In the genomic region with DNA sequence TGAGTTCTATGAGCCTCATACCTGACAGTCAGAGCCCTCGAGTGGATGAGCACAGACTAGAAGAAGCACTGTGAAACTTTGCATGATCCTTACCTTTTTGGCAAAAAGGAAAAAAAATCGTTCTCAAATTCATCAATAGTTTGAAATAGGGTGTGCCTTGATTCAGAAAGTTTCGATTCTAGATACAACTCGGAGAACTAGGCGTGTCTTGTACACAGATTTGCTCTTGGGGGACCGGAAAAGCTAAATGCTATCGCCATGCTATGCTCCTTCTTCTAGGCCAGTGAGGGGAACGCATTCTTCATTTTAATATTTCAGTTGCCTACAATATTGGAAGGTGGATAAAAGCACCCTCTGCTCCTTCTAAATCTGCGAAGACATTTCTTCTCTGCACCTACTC, we compare ENCODE assay signal across 19 cellular contexts. TPM values are rescaled to one million over a fixed set of nuclear protein-coding genes. Genes with fewer than 3 reads are reported as not detected.
DNase-seq lines count a peak whose midpoint lies in the region; ATAC-seq lines count a peak whose summit lies in the region.
"Had no signal": no experiment of that assay in that cellular context is flagged by ENCODE, and none has a peak within 500 bp of the region (broad histone marks: within the 10 kb centered on the region; RNA-seq: fewer than 3 reads in every experiment).

No MANE protein-coding gene starts in this region.

- peak; percentile 32 for ATAC-seq in HG03280 (IDR thresholded peaks at IDR 0.05; ENCODE audit: unreplicated experiment)
- ATAC-seq in naive thymus-derived CD8-positive, alpha-beta T cell: no peak

- H3K27me3 Mint-ChIP-seq in T-helper 2 cell treated with Interferon-gamma antibody and Interleukin-4, amounts not matched to agents 5 μg/mL and 100 μg/mL, for 36 hours (ENCODE audit: low read depth): no peaks in the 10 kb centered on the region
- no peaks in the 10 kb centered on the region for H3K27me3 Mint-ChIP-seq in dendritic cell treated with granulocyte-macrophage colony-stimulating factor and Interleukin-4, amounts not matched to agents 40 ng/mL and 50 ng/mL, for 4 days
- peaks cover 1 to 47% (median 9%) of the 10 kb centered on the region in 5 donors for H3K27me3 Mint-ChIP-seq in naive thymus-derived CD8-positive, alpha-beta T cell

- H3K4me1 Mint-ChIP-seq in T-helper 2 cell treated with Interferon-gamma antibody and Interleukin-4, amounts not matched to agents 5 μg/mL and 100 μg/mL, for 36 hours (ENCODE audit: low read depth): peaks cover 88% of the 10 kb centered on the region
- H3K4me1 Mint-ChIP-seq in dendritic cell treated with granulocyte-macrophage colony-stimulating factor and Interleukin-4, amounts not matched to agents 40 ng/mL and 50 ng/mL, for 4 days (ENCODE audit: low read depth): peaks cover 87% of the 10 kb centered on the region
- peaks cover 0 to 33% (median 6%) of the 10 kb centered on the region in 4 donors for H3K4me1 Mint-ChIP-seq in naive thymus-derived CD8-positive, alpha-beta T cell

- intact Hi-C loops in dendritic cell treated with granulocyte-macrophage colony-stimulating factor and Interleukin-4, amounts not matched to agents 40 ng/mL and 50 ng/mL, for 4 days (cut with micrococcal nuclease): no loop called here

- no peak for DNase-seq in T-helper 2 cell treated with Interferon-gamma antibody and Interleukin-4, amounts not matched to agents 5 μg/mL and 100 μg/mL, for 36 hours (ENCODE audit: low spot score)
- no peak for DNase-seq in T-helper 2 cell
- no peak for DNase-seq in dermis blood vessel endothelial cell
- DNase-seq in activated gamma-delta T cell (lab: John Stamatoyannopoulos, UW): no peak
- no peak for DNase-seq in naive thymus-derived CD8-positive, alpha-beta T cell
- DNase-seq: DMS 273 treated with DMSO at 0.1 percent for 48 hours, IMR-90, NCI-H1417 treated with DMSO at 0.1 percent for 48 hours, NCI-H2029, NCI-H2171 treated with DMSO at 0.1 percent for 48 hours, NCI-H82, SHP77 treated with DMSO at 0.1 percent for 48 hours had no signal

- H3K36me3 Mint-ChIP-seq in T-helper 2 cell treated with Interferon-gamma antibody and Interleukin-4, amounts not matched to agents 5 μg/mL and 100 μg/mL, for 36 hours (ENCODE audit: low read depth): peaks cover 31% of the 10 kb centered on the region
- H3K36me3 Mint-ChIP-seq in dendritic cell treated with granulocyte-macrophage colony-stimulating factor and Interleukin-4, amounts not matched to agents 40 ng/mL and 50 ng/mL, for 4 days (ENCODE audit: low read depth): peaks cover 56% of the 10 kb centered on the region
- H3K36me3 Mint-ChIP-seq in naive thymus-derived CD8-positive, alpha-beta T cell: no peaks in the 10 kb centered on the region

- peak overlapping the region; percentile 96; the same call in 1 of the 2 replicates for H3K4me3 ChIP-seq in GM08714 (ENCODE audit: low read length)
- H3K4me3 ChIP-seq: BLaER1 had no signal

- H3K27ac Mint-ChIP-seq in T-helper 2 cell treated with Interferon-gamma antibody and Interleukin-4, amounts not matched to agents 5 μg/mL and 100 μg/mL, for 36 hours: peak overlapping the region; percentile 88
- peak overlapping the region; percentile 40 for H3K27ac Mint-ChIP-seq in dendritic cell treated with granulocyte-macrophage colony-stimulating factor and Interleukin-4, amounts not matched to agents 40 ng/mL and 50 ng/mL, for 4 days
- no peak overlapping the region for H3K27ac Mint-ChIP-seq in naive thymus-derived CD8-positive, alpha-beta T cell

- H3K4me3 Mint-ChIP-seq in T-helper 2 cell treated with Interferon-gamma antibody and Interleukin-4, amounts not matched to agents 5 μg/mL and 100 μg/mL, for 36 hours: peak overlapping the region; percentile 85
- H3K4me3 Mint-ChIP-seq in dendritic cell treated with granulocyte-macrophage colony-stimulating factor and Interleukin-4, amounts not matched to agents 40 ng/mL and 50 ng/mL, for 4 days: no peak overlapping the region
- H3K4me3 Mint-ChIP-seq in naive thymus-derived CD8-positive, alpha-beta T cell: no peak overlapping the region

- POLR2A ChIA-PET in naive thymus-derived CD8-positive, alpha-beta T cell (lab: Charles Lee): no interaction called here

- peaks cover 7% of the 10 kb centered on the region for H3K9me3 Mint-ChIP-seq in T-helper 2 cell treated with Interferon-gamma antibody and Interleukin-4, amounts not matched to agents 5 μg/mL and 100 μg/mL, for 36 hours
- no peaks in the 10 kb centered on the region for H3K9me3 Mint-ChIP-seq in dendritic cell treated with granulocyte-macrophage colony-stimulating factor and Interleukin-4, amounts not matched to agents 40 ng/mL and 50 ng/mL, for 4 days
- no peaks in the 10 kb centered on the region for H3K9me3 Mint-ChIP-seq in naive thymus-derived CD8-positive, alpha-beta T cell

RNA-seq across cellular contexts. Expression of a gene that starts 25.0 kb away (rescaled TPM):
- total RNA-seq in dermis blood vessel endothelial cell: not detected in 2 replicates
- total RNA-seq in naive thymus-derived CD8-positive, alpha-beta T cell: under 1 TPM; 0.36 to 0.83 TPM
- polyA plus RNA-seq in naive thymus-derived CD8-positive, alpha-beta T cell: under 1 TPM in 1 of 3 donors, not detected in 2; 0.45 TPM
- total RNA-seq: HT-29, IMR-90, LHCN-M2, NCI-H460 had no signal
- polyA plus RNA-seq: IMR-90 had no signal

RNA-seq across cellular contexts. Expression of a gene that starts 58.1 kb away (rescaled TPM):
- not detected in 2 replicates for total RNA-seq in dermis blood vessel endothelial cell
- total RNA-seq in naive thymus-derived CD8-positive, alpha-beta T cell: not detected
- not detected for polyA plus RNA-seq in naive thymus-derived CD8-positive, alpha-beta T cell
- total RNA-seq: IMR-90, LHCN-M2 had no signal
- polyA plus RNA-seq: IMR-90 had no signal

Comparison
In these comparisons a context has a peak if more than half of its experiments do, and no peak if none do; other contexts are left out.
1. H3K27ac Mint-ChIP-seq: peak in T-helper 2 cell treated with Interferon-gamma antibody and Interleukin-4, amounts not matched to agents 5 μg/mL and 100 μg/mL, for 36 hours (single experiment) and dendritic cell treated with granulocyte-macrophage colony-stimulating factor and Interleukin-4, amounts not matched to agents 40 ng/mL and 50 ng/mL, for 4 days (single experiment); none in naive thymus-derived CD8-positive, alpha-beta T cell (0 of 10).